ENCODE assay signal across 18 cellular contexts in genomic region chrX:40282901-40283674, GRCh38.
DNase-seq lines count a peak whose midpoint lies in the region; ATAC-seq and TF ChIP-seq lines count a peak whose summit lies in the region.
"Had no signal": no experiment of that assay in that cellular context is flagged by ENCODE, and none has a peak within 500 bp of the region (broad histone marks: within the 10 kb centered on the region; RNA-seq: fewer than 3 reads in every experiment).

No MANE protein-coding gene starts in this region.

- no peaks in the 10 kb centered on the region for H3K9me3 ChIP-seq in hepatocyte (ENCODE audit: low read depth)

- no peaks in the 10 kb centered on the region for H3K9me2 ChIP-seq in hepatocyte (replicated peaks; ENCODE audit: insufficient read depth)

- DNase-seq in AG10803 (ENCODE audit: low read depth) (peak; percentile 69), MV-4-11 (lab: John Stamatoyannopoulos, UW) (peak; percentile 38), cardiac fibroblast (ENCODE audit: low read depth in 2 of 2) (peak; percentile 22 to 28), sciatic nerve (ENCODE audit: low spot score) (no peak), foreskin fibroblast (no peak), hepatocyte (ENCODE audit: low spot score) (no peak)
- DNase-seq in activated T-cell treated with anti-CD3 and anti-CD28 coated beads, Interleukin-2, amount 50 U/mL, for 48 hours = no peak
- DNase-seq: CD4-positive, alpha-beta memory T cell; DND-41; GDM1; GOT3; KG1; NCI-H1105; NCI-H187; NCI-H446; NCI-H748 treated with DMSO at 0.1 percent for 48 hours; PC-9 had no signal

- no peaks in the 10 kb centered on the region for H3K79me2 ChIP-seq in hepatocyte

- H3K36me3 ChIP-seq in hepatocyte (replicated peaks; ENCODE audit: insufficient read depth, low read depth) = no peaks in the 10 kb centered on the region

- intact Hi-C loops in sciatic nerve (cut with DNase I) = no loop called here

- no peaks in the 10 kb centered on the region for H3K4me1 ChIP-seq in hepatocyte (ENCODE audit: insufficient read depth)

- 77% methylated on average over 12 of the region's 12 CpGs for WGBS in hepatocyte (ENCODE audit: low lambda C conversion rate, missing lambda C conversion rate)

- no peaks in the 10 kb centered on the region for H3K27me3 ChIP-seq in hepatocyte

- ATAC-seq in sciatic nerve = peak; percentile 80
- ATAC-seq in HG02678 (IDR thresholded peaks at IDR 0.05; ENCODE audit: unreplicated experiment) = no peak

- H3K4me3 ChIP-seq in AG10803 (ENCODE audit: low read length) (no peak overlapping the region), cardiac fibroblast (replicated peaks in 1 of 2; ENCODE audit: low read depth in 2 of 2, low read length in 2 of 2) (no peak overlapping the region), foreskin fibroblast (ENCODE audit: low read depth in 1 of 2, low read length in 2 of 2) (no peak overlapping the region), hepatocyte (no peak overlapping the region)
- H3K4me3 ChIP-seq: PC-9 had no signal

- TF ChIP-seq CTCF in AG10803 (conservative IDR thresholded peaks at IDR 0.05; ENCODE audit: low read length) (no peak), cardiac fibroblast (IDR thresholded peaks at IDR 0.05; ENCODE audit: low read depth, low read length) (no peak), foreskin fibroblast (IDR thresholded peaks at IDR 0.05; ENCODE audit: low read depth, low read length) (no peak), hepatocyte (IDR thresholded peaks at IDR 0.05; ENCODE audit: poor library complexity) (no peak)

- H3K4me2 ChIP-seq in hepatocyte = no peak overlapping the region
- H3K4me2 ChIP-seq: PC-9 had no signal

- no peak overlapping the region for H3K27ac ChIP-seq in hepatocyte
- H3K27ac ChIP-seq: PC-9 had no signal

- H2AFZ ChIP-seq in hepatocyte = no peak overlapping the region
- H2AFZ ChIP-seq: PC-9 had no signal

- H4K20me1 ChIP-seq in hepatocyte (ENCODE audit: insufficient read depth, poor library complexity, severe bottlenecking) = no peaks in the 10 kb centered on the region

Comparison
In these comparisons a context has a peak if more than half of its experiments do, and no peak if none do; other contexts are left out.
1. DNase-seq: peak in AG10803 (single experiment), MV-4-11 (single experiment) and cardiac fibroblast (2 of 2); none in sciatic nerve (single experiment), foreskin fibroblast (0 of 2), activated T-cell treated with anti-CD3 and anti-CD28 coated beads, Interleukin-2, amount 50 U/mL, for 48 hours (0 of 2) and hepatocyte (single experiment).